Comparison of ENCODE assay signal across 1 cellular context in genomic region chr11:107592256-107592655, GRCh38.
TF ChIP-seq lines count a peak whose summit lies in the region.

No MANE protein-coding gene starts in this region.

TF ChIP-seq in WTC11, 78 proteins besides CTCF, POLR2A, EP300 and RAD21 (continued from another document):
- TF ChIP-seq, protein P1, sequence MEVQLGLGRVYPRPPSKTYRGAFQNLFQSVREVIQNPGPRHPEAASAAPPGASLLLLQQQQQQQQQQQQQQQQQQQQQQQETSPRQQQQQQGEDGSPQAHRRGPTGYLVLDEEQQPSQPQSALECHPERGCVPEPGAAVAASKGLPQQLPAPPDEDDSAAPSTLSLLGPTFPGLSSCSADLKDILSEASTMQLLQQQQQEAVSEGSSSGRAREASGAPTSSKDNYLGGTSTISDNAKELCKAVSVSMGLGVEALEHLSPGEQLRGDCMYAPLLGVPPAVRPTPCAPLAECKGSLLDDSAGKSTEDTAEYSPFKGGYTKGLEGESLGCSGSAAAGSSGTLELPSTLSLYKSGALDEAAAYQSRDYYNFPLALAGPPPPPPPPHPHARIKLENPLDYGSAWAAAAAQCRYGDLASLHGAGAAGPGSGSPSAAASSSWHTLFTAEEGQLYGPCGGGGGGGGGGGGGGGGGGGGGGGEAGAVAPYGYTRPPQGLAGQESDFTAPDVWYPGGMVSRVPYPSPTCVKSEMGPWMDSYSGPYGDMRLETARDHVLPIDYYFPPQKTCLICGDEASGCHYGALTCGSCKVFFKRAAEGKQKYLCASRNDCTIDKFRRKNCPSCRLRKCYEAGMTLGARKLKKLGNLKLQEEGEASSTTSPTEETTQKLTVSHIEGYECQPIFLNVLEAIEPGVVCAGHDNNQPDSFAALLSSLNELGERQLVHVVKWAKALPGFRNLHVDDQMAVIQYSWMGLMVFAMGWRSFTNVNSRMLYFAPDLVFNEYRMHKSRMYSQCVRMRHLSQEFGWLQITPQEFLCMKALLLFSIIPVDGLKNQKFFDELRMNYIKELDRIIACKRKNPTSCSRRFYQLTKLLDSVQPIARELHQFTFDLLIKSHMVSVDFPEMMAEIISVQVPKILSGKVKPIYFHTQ (CRISPR knock-in tag; IDR thresholded peaks at IDR 0.05): no peak
- TF ChIP-seq ZNF138 (CRISPR knock-in tag; conservative IDR thresholded peaks at IDR 0.05): no peak
- TF ChIP-seq, protein P2, sequence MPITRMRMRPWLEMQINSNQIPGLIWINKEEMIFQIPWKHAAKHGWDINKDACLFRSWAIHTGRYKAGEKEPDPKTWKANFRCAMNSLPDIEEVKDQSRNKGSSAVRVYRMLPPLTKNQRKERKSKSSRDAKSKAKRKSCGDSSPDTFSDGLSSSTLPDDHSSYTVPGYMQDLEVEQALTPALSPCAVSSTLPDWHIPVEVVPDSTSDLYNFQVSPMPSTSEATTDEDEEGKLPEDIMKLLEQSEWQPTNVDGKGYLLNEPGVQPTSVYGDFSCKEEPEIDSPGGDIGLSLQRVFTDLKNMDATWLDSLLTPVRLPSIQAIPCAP (CRISPR knock-in tag; IDR thresholded peaks at IDR 0.05): no peak
- TF ChIP-seq, protein P3, sequence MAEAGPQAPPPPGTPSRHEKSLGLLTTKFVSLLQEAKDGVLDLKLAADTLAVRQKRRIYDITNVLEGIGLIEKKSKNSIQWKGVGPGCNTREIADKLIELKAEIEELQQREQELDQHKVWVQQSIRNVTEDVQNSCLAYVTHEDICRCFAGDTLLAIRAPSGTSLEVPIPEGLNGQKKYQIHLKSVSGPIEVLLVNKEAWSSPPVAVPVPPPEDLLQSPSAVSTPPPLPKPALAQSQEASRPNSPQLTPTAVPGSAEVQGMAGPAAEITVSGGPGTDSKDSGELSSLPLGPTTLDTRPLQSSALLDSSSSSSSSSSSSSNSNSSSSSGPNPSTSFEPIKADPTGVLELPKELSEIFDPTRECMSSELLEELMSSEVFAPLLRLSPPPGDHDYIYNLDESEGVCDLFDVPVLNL (CRISPR knock-in tag; IDR thresholded peaks at IDR 0.05; ENCODE audit: borderline replicate concordance, low read depth): no peak
- TF ChIP-seq, protein P4, sequence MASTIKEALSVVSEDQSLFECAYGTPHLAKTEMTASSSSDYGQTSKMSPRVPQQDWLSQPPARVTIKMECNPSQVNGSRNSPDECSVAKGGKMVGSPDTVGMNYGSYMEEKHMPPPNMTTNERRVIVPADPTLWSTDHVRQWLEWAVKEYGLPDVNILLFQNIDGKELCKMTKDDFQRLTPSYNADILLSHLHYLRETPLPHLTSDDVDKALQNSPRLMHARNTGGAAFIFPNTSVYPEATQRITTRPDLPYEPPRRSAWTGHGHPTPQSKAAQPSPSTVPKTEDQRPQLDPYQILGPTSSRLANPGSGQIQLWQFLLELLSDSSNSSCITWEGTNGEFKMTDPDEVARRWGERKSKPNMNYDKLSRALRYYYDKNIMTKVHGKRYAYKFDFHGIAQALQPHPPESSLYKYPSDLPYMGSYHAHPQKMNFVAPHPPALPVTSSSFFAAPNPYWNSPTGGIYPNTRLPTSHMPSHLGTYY (CRISPR knock-in tag; IDR thresholded peaks at IDR 0.05): no peak
